ENCODE assay signal across 1 cellular context in genomic region chr1:60078182-60078581, GRCh38.
TF ChIP-seq lines count a peak whose summit lies in the region.

No MANE protein-coding gene starts in this region.

TF ChIP-seq in SK-N-SH, 30 proteins besides CTCF, POLR2A, EP300 and RAD21 (continued from another document):
- no peak for TF ChIP-seq EZH2phosphoT487 (IDR thresholded peaks at IDR 0.05; ENCODE audit: borderline replicate concordance, low read depth)
- no peak for TF ChIP-seq FOXJ3 (CRISPR knock-in tag; IDR thresholded peaks at IDR 0.05)
- TF ChIP-seq PBX3 (IDR thresholded peaks at IDR 0.05), result peak; percentile 18; the same call in 1 of the 2 replicates
- TF ChIP-seq TEAD4 (IDR thresholded peaks at IDR 0.05; ENCODE audit: borderline replicate concordance, insufficient read depth), result no peak
- TF ChIP-seq REST (IDR thresholded peaks at IDR 0.05; ENCODE audit: low read depth, low read length), result no peak
- TF ChIP-seq TCF12 (IDR thresholded peaks at IDR 0.05), result peak; percentile 9; the same call in 1 of the 2 replicates
- no peak for TF ChIP-seq JUND (IDR thresholded peaks at IDR 0.05)
- no peak for TF ChIP-seq USF2 (IDR thresholded peaks at IDR 0.05; ENCODE audit: borderline replicate concordance, low read depth, low read length)
- TF ChIP-seq NRF1 (IDR thresholded peaks at IDR 0.05; ENCODE audit: low read depth, low read length), result no peak
TF ChIP-seq in SK-N-SH: peak in this region for 2.
